ENCODE assay signal across 16 cellular contexts in genomic region chr1:235758931-235759330, GRCh38.
DNase-seq lines count a peak whose midpoint lies in the region; ATAC-seq and FAIRE-seq lines count a peak whose summit lies in the region.
"Had no signal": no experiment of that assay in that cellular context is flagged by ENCODE, and none has a peak within 500 bp of the region (broad histone marks: within the 10 kb centered on the region; RNA-seq: fewer than 3 reads in every experiment).

No MANE protein-coding gene starts in this region.

- DNase-seq in left ventricle myocardium superior (peak; percentile 30), Right ventricle myocardium inferior (ENCODE audit: missing footprints) (no peak), NCI-H446 (lab: John Stamatoyannopoulos, UW) (peak; percentile 39 to 76), astrocyte of the hippocampus (ENCODE audit: low read depth, low spot score) (peak; percentile 17), urothelium cell line (ENCODE audit: low spot score) (peak; percentile 7)
- DNase-seq in CD8-positive, alpha-beta memory T cell = no peak
- DNase-seq in stimulated activated effector memory CD8-positive, alpha-beta T cell treated with anti-CD3 and anti-CD28 coated beads, Interleukin-12 subunit alpha, Interleukin-12 subunit beta, amount 100 ng/mL, for 72 hours (ENCODE audit: low spot score in 2 of 2) = no peak
- DNase-seq: activated CD8-positive, alpha-beta memory T cell treated with anti-CD3 and anti-CD28 coated beads, Interleukin-2, amount 50 U/mL, for 48 hours; naive thymus-derived CD4-positive, alpha-beta T cell; stimulated activated CD4-positive, alpha-beta T cell treated with anti-CD3 and anti-CD28 coated beads, Interleukin-1b, Interleukin-23, amount 100 ng/mL, for 48 hours had no signal

- no peaks in the 10 kb centered on the region for H3K4me1 ChIP-seq in CD8-positive, alpha-beta memory T cell (ENCODE audit: insufficient read depth, low read length)

- POLR2A ChIA-PET in CD8-positive, alpha-beta memory T cell (lab: Charles Lee) = no interaction called here

- ATAC-seq in left ventricle myocardium superior = no peak
- no peak for ATAC-seq in Right ventricle myocardium inferior
- ATAC-seq in stimulated activated effector memory CD8-positive, alpha-beta T cell treated with anti-CD3 and anti-CD28 coated beads, Interleukin-12 subunit alpha, Interleukin-12 subunit beta, amount 100 ng/mL, for 72 hours = no peak
- ATAC-seq in GM19324 (IDR thresholded peaks at IDR 0.05; ENCODE audit: low FRiP score, unreplicated experiment) = no peak
- ATAC-seq: left colon; naive thymus-derived CD4-positive, alpha-beta T cell had no signal

- no peak overlapping the region for H3K4me3 ChIP-seq in CD8-positive, alpha-beta memory T cell (ENCODE audit: low read length)

- no peaks in the 10 kb centered on the region for H3K9me3 Mint-ChIP-seq in CD8-positive, alpha-beta memory T cell
- H3K9me3 Mint-ChIP-seq in stimulated activated effector memory CD8-positive, alpha-beta T cell treated with anti-CD3 and anti-CD28 coated beads, Interleukin-12 subunit alpha, Interleukin-12 subunit beta, amount 100 ng/mL, for 72 hours = no peaks in the 10 kb centered on the region
- H3K9me3 Mint-ChIP-seq: central memory CD8-positive, alpha-beta T cell; IgD-negative memory B cell; naive thymus-derived CD4-positive, alpha-beta T cell; type B pancreatic cell had no signal

- no peak overlapping the region for H3K4me3 Mint-ChIP-seq in CD8-positive, alpha-beta memory T cell
- no peak overlapping the region for H3K4me3 Mint-ChIP-seq in stimulated activated effector memory CD8-positive, alpha-beta T cell treated with anti-CD3 and anti-CD28 coated beads, Interleukin-12 subunit alpha, Interleukin-12 subunit beta, amount 100 ng/mL, for 72 hours
- H3K4me3 Mint-ChIP-seq: activated naive CD8-positive, alpha-beta T cell; central memory CD8-positive, alpha-beta T cell; IgD-negative memory B cell; naive thymus-derived CD4-positive, alpha-beta T cell; type B pancreatic cell had no signal

- no peaks in the 10 kb centered on the region for H3K27me3 Mint-ChIP-seq in CD8-positive, alpha-beta memory T cell
- H3K27me3 Mint-ChIP-seq: activated naive CD8-positive, alpha-beta T cell; central memory CD8-positive, alpha-beta T cell; IgD-negative memory B cell; naive thymus-derived CD4-positive, alpha-beta T cell; type B pancreatic cell had no signal

- CTCF ChIA-PET in CD8-positive, alpha-beta memory T cell (lab: Charles Lee) = no interaction called here

- peaks cover 0 to 76% (median 12%) of the 10 kb centered on the region in 3 donors for H3K36me3 Mint-ChIP-seq in CD8-positive, alpha-beta memory T cell
- peaks cover 17% of the 10 kb centered on the region for H3K36me3 Mint-ChIP-seq in stimulated activated effector memory CD8-positive, alpha-beta T cell treated with anti-CD3 and anti-CD28 coated beads, Interleukin-12 subunit alpha, Interleukin-12 subunit beta, amount 100 ng/mL, for 72 hours
- H3K36me3 Mint-ChIP-seq: type B pancreatic cell had no signal

- H3K27me3 ChIP-seq in CD8-positive, alpha-beta memory T cell (ENCODE audit: insufficient read depth, low read length, poor library complexity, severe bottlenecking) = no peaks in the 10 kb centered on the region

- no peaks in the 10 kb centered on the region for H3K4me1 Mint-ChIP-seq in CD8-positive, alpha-beta memory T cell
- H3K4me1 Mint-ChIP-seq in stimulated activated effector memory CD8-positive, alpha-beta T cell treated with anti-CD3 and anti-CD28 coated beads, Interleukin-12 subunit alpha, Interleukin-12 subunit beta, amount 100 ng/mL, for 72 hours = no peaks in the 10 kb centered on the region
- H3K4me1 Mint-ChIP-seq: central memory CD8-positive, alpha-beta T cell; IgD-negative memory B cell; naive thymus-derived CD4-positive, alpha-beta T cell had no signal

- H3K27ac Mint-ChIP-seq in CD8-positive, alpha-beta memory T cell = peak overlapping the region in 1 of 8 donors; percentile 29
- no peak overlapping the region for H3K27ac Mint-ChIP-seq in stimulated activated effector memory CD8-positive, alpha-beta T cell treated with anti-CD3 and anti-CD28 coated beads, Interleukin-12 subunit alpha, Interleukin-12 subunit beta, amount 100 ng/mL, for 72 hours
- H3K27ac Mint-ChIP-seq: activated naive CD8-positive, alpha-beta T cell; IgD-negative memory B cell; type B pancreatic cell had no signal

- FAIRE-seq in urothelium cell line (lab: Jason Lieb, UNC) = no peak

- no peaks in the 10 kb centered on the region for H3K9me3 ChIP-seq in CD8-positive, alpha-beta memory T cell (ENCODE audit: low read length)

- intact Hi-C loops in left ventricle myocardium superior (cut with micrococcal nuclease) = no loop called here
- intact Hi-C loops in Right ventricle myocardium inferior (cut with DNase I) = no loop called here

- peaks cover 7% of the 10 kb centered on the region for H3K36me3 ChIP-seq in CD8-positive, alpha-beta memory T cell (ENCODE audit: insufficient read depth, low read length)

- H3K27ac ChIP-seq in CD8-positive, alpha-beta memory T cell (ENCODE audit: low read depth, low read length) = no peak overlapping the region

Comparison
In these comparisons a context has a peak if more than half of its experiments do, and no peak if none do; other contexts are left out.
1. DNase-seq: peak in left ventricle myocardium superior (single experiment), NCI-H446 (2 of 2), astrocyte of the hippocampus (single experiment) and urothelium cell line (single experiment); none in Right ventricle myocardium inferior (single experiment), CD8-positive, alpha-beta memory T cell (0 of 5) and stimulated activated effector memory CD8-positive, alpha-beta T cell treated with anti-CD3 and anti-CD28 coated beads, Interleukin-12 subunit alpha, Interleukin-12 subunit beta, amount 100 ng/mL, for 72 hours (0 of 2).